Comparison of ENCODE assay signal across 10 cellular contexts in the genomic region with DNA sequence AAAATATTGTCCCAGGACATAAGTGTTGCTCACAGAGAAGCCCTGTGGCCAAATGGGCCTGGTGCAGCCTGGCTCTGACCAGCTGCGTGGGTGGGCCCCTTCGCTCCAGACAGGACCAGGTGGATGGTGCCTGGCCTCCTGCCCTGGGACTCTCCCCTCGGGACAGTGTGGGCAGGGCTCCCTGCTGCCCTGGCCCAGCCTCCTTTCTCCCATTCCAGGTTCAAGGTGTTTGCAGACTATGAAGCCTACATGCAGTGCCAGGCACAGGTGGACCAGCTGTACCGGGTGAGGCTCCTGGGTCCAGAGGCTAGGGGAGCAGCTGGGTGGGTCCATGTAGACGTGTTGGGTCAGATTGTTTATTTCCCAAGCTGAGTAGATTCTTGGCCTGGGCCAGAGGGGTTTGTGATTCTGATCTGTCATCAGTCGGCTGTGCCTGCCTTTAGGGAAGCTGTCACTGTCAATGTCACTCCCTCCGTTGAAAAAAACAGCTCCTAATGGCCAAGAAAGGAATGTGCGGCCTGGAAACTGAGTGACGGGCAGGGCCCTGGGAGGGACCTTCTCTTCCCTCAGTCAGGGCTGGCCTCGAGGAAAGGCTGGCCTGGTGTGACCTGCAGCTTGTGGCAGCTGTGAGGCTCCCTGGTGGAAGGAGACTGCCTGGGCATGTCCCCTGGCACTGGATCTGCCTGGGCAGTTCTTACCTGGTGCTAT. TPM values are rescaled to one million over a fixed set of nuclear protein-coding genes. Genes with fewer than 3 reads are reported as not detected.
A peak's percentile ranks its signal among the peaks of the same experiment; 100 is the strongest.
DNase-seq lines count a peak whose midpoint lies in the region; ATAC-seq, FAIRE-seq and TF ChIP-seq lines count a peak whose summit lies in the region.
"Had no signal": no experiment of that assay in that cellular context is flagged by ENCODE, and none has a peak within 500 bp of the region (broad histone marks: within the 10 kb centered on the region; RNA-seq: fewer than 3 reads in every experiment).

No MANE protein-coding gene starts in this region.

- no peak for FAIRE-seq in D721Med (lab: Jason Lieb, UNC)
- FAIRE-seq: H54 had no signal

- no peaks in the 10 kb centered on the region for H3K9me3 Mint-ChIP-seq in chondrocyte (ENCODE audit: low read depth)

- peak; percentile 14 to 31 for ATAC-seq in lower lobe of right lung
- ATAC-seq in GM18909 (IDR thresholded peaks at IDR 0.05; ENCODE audit: poor library complexity, unreplicated experiment), result no peak
- ATAC-seq: PC-3 had no signal

- no peak for TF ChIP-seq POLR2A in transverse colon (IDR thresholded peaks at IDR 0.05)

- DNase-seq in LNCaP clone FGC (ENCODE audit: low read depth), result peak; percentile 66
- no peak for DNase-seq in chondrocyte (ENCODE audit: low spot score)
- no peak for DNase-seq in lower lobe of right lung
- DNase-seq in transverse colon, result peak; percentile 54
- no peak for DNase-seq in NCI-H2171 treated with DMSO at 0.1 percent for 48 hours (lab: John Stamatoyannopoulos, UW)
- no peak for DNase-seq in D721Med (ENCODE audit: insufficient read length, low spot score)
- DNase-seq: activated CD8-positive, alpha-beta memory T cell treated with anti-CD3 and anti-CD28 coated beads, Interleukin-2, amount 50 U/mL, for 48 hours; PC-3 had no signal

- no peaks in the 10 kb centered on the region for H3K27me3 Mint-ChIP-seq in chondrocyte (ENCODE audit: low read depth)

- H3K27me3 ChIP-seq in lower lobe of right lung (ENCODE audit: low read depth), result no peaks in the 10 kb centered on the region
- H3K27me3 ChIP-seq in transverse colon, result no peaks in the 10 kb centered on the region

- TF ChIP-seq EP300 in transverse colon (IDR thresholded peaks at IDR 0.05; ENCODE audit: low read depth), result no peak

- intact Hi-C loops in lower lobe of right lung (cut with DNase I), result no loop called here
- intact Hi-C loops in transverse colon (cut with DNase I; ENCODE audit: low total_unique reads), result loop anchor here (5.0 kb wide), 1 partner anchor 233 kb away; no protein-coding TSS in a partner anchor

- in situ Hi-C loops in transverse colon (cut with MboI; ENCODE audit: low pct_ligation_motif_present in 1 of 4, low pct_unique_long_range_greater_than_20kb in 1 of 4, low sequenced_read_pairs in 3 of 4), result loop anchor here in 2 of 4 donors (10.0 to 25.0 kb wide), 2 partner anchors 89 to 108 kb away; partner anchors contain the start of gene ENTPD6 (in 1 of the 2)

- H3K4me1 Mint-ChIP-seq in chondrocyte (ENCODE audit: low read depth), result peaks cover 16% of the 10 kb centered on the region

- H3K36me3 ChIP-seq in lower lobe of right lung (peaks cover 71% of the 10 kb centered on the region), transverse colon (peaks cover 0 to 15% (median 8%) of the 10 kb centered on the region in 4 donors)

- peak overlapping the region; percentile 61 for H3K27ac Mint-ChIP-seq in chondrocyte (ENCODE audit: unreplicated experiment)

- H3K27ac ChIP-seq in lower lobe of right lung (peak overlapping the region; percentile 40), transverse colon (peak overlapping the region; percentile 30 to 68 (median 65))

- H3K4me3 ChIP-seq in LNCaP clone FGC (ENCODE audit: low read depth, low read length), result no peak overlapping the region
- no peak overlapping the region for H3K4me3 ChIP-seq in lower lobe of right lung
- no peak overlapping the region for H3K4me3 ChIP-seq in transverse colon

- TF ChIP-seq CTCF in LNCaP clone FGC (IDR thresholded peaks at IDR 0.05; ENCODE audit: control insufficient read depth, extremely low read depth, insufficient read depth) (no peak), chondrocyte (IDR thresholded peaks at IDR 0.05) (no peak), lower lobe of right lung (IDR thresholded peaks at IDR 0.05) (no peak), transverse colon (IDR thresholded peaks at IDR 0.05) (no peak), D721Med (IDR thresholded peaks at IDR 0.05; ENCODE audit: insufficient read depth, missing control alignments) (no peak)

- H3K4me1 ChIP-seq in lower lobe of right lung (peaks cover 12% of the 10 kb centered on the region), transverse colon (peaks cover 9 to 26% (median 22%) of the 10 kb centered on the region in 4 donors)

- WGBS in transverse colon (ENCODE audit: low coverage in 1 of 2), 2 donors, result 20 to 45% methylated on average over 2 to 10 of the region's 10 CpGs

- peaks cover 20% of the 10 kb centered on the region for H3K36me3 Mint-ChIP-seq in chondrocyte (ENCODE audit: low read depth)

- H3K4me3 Mint-ChIP-seq in chondrocyte (ENCODE audit: unreplicated experiment), result no peak overlapping the region

- no peaks in the 10 kb centered on the region for H3K9me3 ChIP-seq in lower lobe of right lung
- H3K9me3 ChIP-seq in transverse colon, result no peaks in the 10 kb centered on the region

RNA-seq across cellular contexts. Expression of gene PYGB, which starts 47.7 kb away (rescaled TPM):
- total RNA-seq in chondrocyte (130 to 171 TPM (median 170 TPM) in 3 replicates), lower lobe of right lung (57.5 TPM), transverse colon (100 to 1,000 TPM; 195 to 554 (median 359) TPM)

Comparison
In these comparisons a context has a peak if more than half of its experiments do, and no peak if none do; other contexts are left out.
1. DNase-seq: peak in LNCaP clone FGC (single experiment) and transverse colon (single experiment); none in chondrocyte (single experiment), lower lobe of right lung (single experiment), NCI-H2171 treated with DMSO at 0.1 percent for 48 hours (single experiment) and D721Med (single experiment).